Comparison of ENCODE assay signal across 10 cellular contexts in genomic region chr10:95784279-95784913, GRCh38. TPM values are rescaled to one million over a fixed set of nuclear protein-coding genes. Genes with fewer than 3 reads are reported as not detected.
DNase-seq lines count a peak whose midpoint lies in the region; ATAC-seq and TF ChIP-seq lines count a peak whose summit lies in the region.
"Had no signal": no experiment of that assay in that cellular context is flagged by ENCODE, and none has a peak within 500 bp of the region (broad histone marks: within the 10 kb centered on the region; RNA-seq: fewer than 3 reads in every experiment).

No MANE protein-coding gene starts in this region.

- no TSS peak for BruUV-seq in OCI-LY7 (replicated peaks; lab: Mats Ljungman, UMichigan)

- H3K4me2 ChIP-seq in OCI-LY7 (ENCODE audit: low read length): peak overlapping the region; percentile 47

- peaks cover 0 to 46% (median 0%) of the 10 kb centered on the region in 12 donors for H3K4me1 ChIP-seq in heart left ventricle
- H3K4me1 ChIP-seq in OCI-LY7 (ENCODE audit: insufficient read depth, low read length, poor library complexity, severe bottlenecking): peaks cover 38% of the 10 kb centered on the region
- peaks cover 0 to 7% (median 2%) of the 10 kb centered on the region in 4 donors for H3K4me1 ChIP-seq in upper lobe of left lung
- H3K4me1 ChIP-seq in adrenal gland (replicated peaks in 1 of 2): peaks cover 0 to 12% of the 10 kb centered on the region in 2 donors

- H2AFZ ChIP-seq in OCI-LY7 (ENCODE audit: low read length): peak overlapping the region; percentile 45; the same call in 1 of the 2 replicates

- H3K27me3 ChIP-seq in heart left ventricle (no peaks in the 10 kb centered on the region), upper lobe of left lung (no peaks in the 10 kb centered on the region), adrenal gland (no peaks in the 10 kb centered on the region)

- TF ChIP-seq CTCF in heart left ventricle (IDR thresholded peaks at IDR 0.05) (no peak), OCI-LY7 (conservative IDR thresholded peaks at IDR 0.05; ENCODE audit: low read length) (no peak), upper lobe of left lung (IDR thresholded peaks at IDR 0.05) (no peak), adrenal gland (IDR thresholded peaks at IDR 0.05) (no peak)

- H3K9me3 ChIP-seq in heart left ventricle (no peaks in the 10 kb centered on the region), OCI-LY7 (ENCODE audit: low read length) (no peaks in the 10 kb centered on the region), upper lobe of left lung (no peaks in the 10 kb centered on the region), adrenal gland (replicated peaks in 1 of 3) (no peaks in the 10 kb centered on the region)

- TF ChIP-seq POLR2A in heart left ventricle (IDR thresholded peaks at IDR 0.05) (no peak), upper lobe of left lung (IDR thresholded peaks at IDR 0.05) (no peak), adrenal gland (IDR thresholded peaks at IDR 0.05) (no peak)

- POLR2A ChIA-PET in OCI-LY7 (lab: Charles Lee): interaction anchor here (0.6 to 1.9 kb wide), 7 partner anchors 11 to 477 kb away, joined by 3 to 4 read pairs (median 3); no protein-coding TSS in a partner anchor

- no peaks in the 10 kb centered on the region for H4K20me1 ChIP-seq in OCI-LY7 (ENCODE audit: insufficient read depth, low read length)

- peak overlapping the region in 4 of 12 donors; percentile 11 to 58 (median 42) for H3K27ac ChIP-seq in heart left ventricle
- no peak overlapping the region for H3K27ac ChIP-seq in OCI-LY7 (ENCODE audit: low read depth, low read length, poor library complexity, severe bottlenecking)
- H3K27ac ChIP-seq in upper lobe of left lung: peak overlapping the region in 3 of 4 donors; percentile 8 to 26 (median 21)
- no peak overlapping the region for H3K27ac ChIP-seq in adrenal gland
- H3K27ac ChIP-seq: C4-2B had no signal

- DNase-seq in left ventricle myocardium superior (no peak), heart left ventricle (no peak), OCI-LY7 (ENCODE audit: low spot score) (no peak), upper lobe of left lung (no peak), G401 (ENCODE audit: low spot score) (no peak), NCI-H526 (lab: John Stamatoyannopoulos, UW) (no peak), adrenal gland (no peak)
- DNase-seq: activated CD4-positive, alpha-beta T cell treated with anti-CD3 and anti-CD28 coated beads for 36 hours had no signal

- H3K79me2 ChIP-seq in OCI-LY7 (ENCODE audit: insufficient read depth, low read depth, low read length): no peaks in the 10 kb centered on the region

- intact Hi-C loops in left ventricle myocardium superior (cut with micrococcal nuclease): no loop called here
- intact Hi-C loops in heart left ventricle (cut with DNase I): no loop called here
- intact Hi-C loops in OCI-LY7 (cut with micrococcal nuclease; ENCODE audit: unreplicated experiment): no loop called here
- intact Hi-C loops in adrenal gland (cut with DNase I): no loop called here

- H3K9me2 ChIP-seq in OCI-LY7 (ENCODE audit: insufficient read depth, low read length): no peaks in the 10 kb centered on the region

- ATAC-seq in left ventricle myocardium superior (peak; percentile 41), heart left ventricle (no peak), HG02763 (IDR thresholded peaks at IDR 0.05; ENCODE audit: unreplicated experiment) (peak; percentile 5), upper lobe of left lung (ENCODE audit: low FRiP score in 2 of 2) (peak; percentile 59 to 61)
- ATAC-seq: activated CD4-positive, alpha-beta T cell treated with anti-CD3 and anti-CD28 coated beads for 36 hours had no signal

- WGBS in heart left ventricle, 4 donors: 78 to 93% (median 87%) methylated on average over 3 of the region's 3 CpGs
- WGBS in upper lobe of left lung, 2 donors: 83 to 90% methylated on average over 3 of the region's 3 CpGs
- WGBS in adrenal gland, 4 donors: 84 to 98% (median 87%) methylated on average over 3 of the region's 3 CpGs

- in situ Hi-C loops in G401 (cut with HindIII; ENCODE audit: low sequenced_read_pairs): no loop called here

- CTCF ChIA-PET in OCI-LY7 (lab: Charles Lee; ENCODE audit: unreplicated experiment): interaction anchor here (0.6 to 1.6 kb wide), 2 partner anchors 91 to 115 kb away, joined by 3 to 4 read pairs; partner anchors contain the start of gene TCTN3

- no peak for TF ChIP-seq EP300 in upper lobe of left lung (IDR thresholded peaks at IDR 0.05)

- no peaks in the 10 kb centered on the region for H3K36me3 ChIP-seq in heart left ventricle
- H3K36me3 ChIP-seq in OCI-LY7 (ENCODE audit: insufficient read depth, low read length): no peaks in the 10 kb centered on the region
- H3K36me3 ChIP-seq in upper lobe of left lung: no peaks in the 10 kb centered on the region
- no peaks in the 10 kb centered on the region for H3K36me3 ChIP-seq in adrenal gland (replicated peaks in 1 of 2)

- H3K4me3 ChIP-seq in heart left ventricle (no peak overlapping the region), OCI-LY7 (ENCODE audit: low read depth, low read length, poor library complexity, severe bottlenecking) (no peak overlapping the region), upper lobe of left lung (no peak overlapping the region), adrenal gland (no peak overlapping the region)

RNA-seq across cellular contexts. Expression of gene ENTPD1, which starts 28.4 kb away (rescaled TPM):
- total RNA-seq in left ventricle myocardium superior: 7.5 TPM
- total RNA-seq in heart left ventricle: 10 to 100 TPM in 3 of 9 donors, 1 to 10 TPM in 6; 4.8 to 23.2 (median 8.1) TPM
- polyA plus RNA-seq in heart left ventricle: 1 to 10 TPM; 3.3 to 4.1 TPM
- 1.7 and 5.1 TPM in 2 replicates for total RNA-seq in OCI-LY7 (2014; rRNA removed; shearing (Covaris generic))
- total RNA-seq in OCI-LY7 (2022): 3.7 and 6.7 TPM in 2 replicates
- total RNA-seq in upper lobe of left lung: 10 to 100 TPM; 18.0 to 45.4 (median 22.3) TPM
- total RNA-seq in G401 (2014; rRNA removed; shearing (Covaris generic)): not detected in 2 replicates
- total RNA-seq in adrenal gland: 10 to 100 TPM; 13.7 to 26.4 (median 20.3) TPM
- 10 to 100 TPM in 1 of 3 donors, 1 to 10 TPM in 2; 4.5 to 12.6 (median 8.0) TPM for polyA plus RNA-seq in adrenal gland

Comparison
In these comparisons a context has a peak if more than half of its experiments do, and no peak if none do; other contexts are left out.
1. ATAC-seq: peak in left ventricle myocardium superior (single experiment), HG02763 (single experiment) and upper lobe of left lung (2 of 2); none in heart left ventricle (0 of 4).
2. H3K27ac ChIP-seq: peak in upper lobe of left lung (3 of 4); none in OCI-LY7 (single experiment) and adrenal gland (0 of 5).